ENCODE assay signal across 27 cellular contexts in genomic region chr15:39966521-39966920, GRCh38.
"Had no signal": no experiment of that assay in that cellular context is flagged by ENCODE, and none has a peak within 500 bp of the region (broad histone marks: within the 10 kb centered on the region; RNA-seq: fewer than 3 reads in every experiment).

No MANE protein-coding gene starts in this region.

- H3K27ac Mint-ChIP-seq: activated CD8-positive, alpha-beta T cell treated with anti-CD3 and anti-CD28 coated beads for 36 hours; activated naive CD4-positive, alpha-beta T cell treated with anti-CD3 and anti-CD28 coated beads, Interleukin-2, amount 50 U/mL, for 24 hours; activated T-cell treated with anti-CD3 and anti-CD28 coated beads, Interleukin-2, amount 50 U/mL, for 24 hours; activated T-helper 1 cell treated with anti-CD3 and anti-CD28 coated beads, Interleukin-12 subunit alpha, Interleukin-12 subunit beta, Interleukin-2, Interleukin-4 antibody, amounts not matched to agents 30 ng/mL and 10 ng/mL and 1 ng/mL, durations not matched to agents 14 hours and 24 hours and 36 hours had no signal

- H3K4me3 ChIP-seq: cardiac muscle cell, SJCRH30 had no signal

- H3K4me1 Mint-ChIP-seq: activated naive CD4-positive, alpha-beta T cell treated with anti-CD3 and anti-CD28 coated beads, Interleukin-2, amount 50 U/mL, for 24 hours had no signal

- DNase-seq: activated CD4-positive, alpha-beta T cell treated with anti-CD3 and anti-CD28 coated beads for 4 hours; activated CD8-positive, alpha-beta T cell treated with anti-CD3 and anti-CD28 coated beads for 36 hours; activated effector memory CD4-positive, alpha-beta T cell treated with Interleukin-2 at 50 U/mL for 16 hours; activated naive CD4-positive, alpha-beta T cell; activated T-cell treated with anti-CD3 and anti-CD28 coated beads, Interleukin-2, amount 50 U/mL, for 24 hours; brain microvascular endothelial cell; Kasumi-1; KBM-7; NCI-H1048; NCI-H1417; NCI-H1694; NCI-H2029; NCI-H2107; NCI-H2171 treated with DMSO at 0.1 percent for 48 hours; NCI-H226; NCI-H526 treated with DMSO at 0.1 percent for 48 hours; NCI-H82; RPMI8226; SJCRH30; SW 1271 had no signal

- H3K27me3 ChIP-seq: brain microvascular endothelial cell, cardiac muscle cell, SJCRH30 had no signal

- H3K27ac ChIP-seq: brain microvascular endothelial cell, cardiac muscle cell, SJCRH30 had no signal

- ATAC-seq: activated CD4-positive, CD25-positive, alpha-beta regulatory T cell treated with anti-CD3 and anti-CD28 coated beads, Interleukin-2, amount 50 U/mL, for 24 hours; activated CD8-positive, alpha-beta T cell treated with anti-CD3 and anti-CD28 coated beads for 36 hours; Panc1; Right ventricle myocardium inferior; SK-N-SH treated with all-trans-retinoic acid at 6 μM for 48 hours had no signal

- H3K9me3 Mint-ChIP-seq: activated CD8-positive, alpha-beta T cell treated with anti-CD3 and anti-CD28 coated beads for 36 hours; activated naive CD4-positive, alpha-beta T cell treated with anti-CD3 and anti-CD28 coated beads, Interleukin-2, amount 50 U/mL, for 24 hours; activated T-cell treated with anti-CD3 and anti-CD28 coated beads, Interleukin-2, amount 50 U/mL, for 24 hours; activated T-helper 1 cell treated with anti-CD3 and anti-CD28 coated beads, Interleukin-12 subunit alpha, Interleukin-12 subunit beta, Interleukin-2, Interleukin-4 antibody, amounts not matched to agents 30 ng/mL and 10 ng/mL and 1 ng/mL, durations not matched to agents 14 hours and 24 hours and 36 hours had no signal

- H3K9me3 ChIP-seq: SJCRH30 had no signal

- H3K4me1 ChIP-seq: SJCRH30 had no signal

- H3K4me3 Mint-ChIP-seq: activated CD8-positive, alpha-beta T cell treated with anti-CD3 and anti-CD28 coated beads for 36 hours; activated naive CD4-positive, alpha-beta T cell treated with anti-CD3 and anti-CD28 coated beads, Interleukin-2, amount 50 U/mL, for 24 hours; activated T-cell treated with anti-CD3 and anti-CD28 coated beads, Interleukin-2, amount 50 U/mL, for 24 hours; activated T-helper 1 cell treated with anti-CD3 and anti-CD28 coated beads, Interleukin-12 subunit alpha, Interleukin-12 subunit beta, Interleukin-2, Interleukin-4 antibody, amounts not matched to agents 30 ng/mL and 10 ng/mL and 1 ng/mL, durations not matched to agents 14 hours and 24 hours and 36 hours had no signal

- H3K27me3 Mint-ChIP-seq: activated CD8-positive, alpha-beta T cell treated with anti-CD3 and anti-CD28 coated beads for 36 hours; activated naive CD4-positive, alpha-beta T cell treated with anti-CD3 and anti-CD28 coated beads, Interleukin-2, amount 50 U/mL, for 24 hours; activated T-cell treated with anti-CD3 and anti-CD28 coated beads, Interleukin-2, amount 50 U/mL, for 24 hours had no signal
